Comparison of ENCODE assay signal across 1 cellular context in genomic region chr2:224973112-224974016, GRCh38.
TF ChIP-seq lines count a peak whose summit lies in the region.

No MANE protein-coding gene starts in this region.

TF ChIP-seq in WTC11, 78 proteins besides CTCF, POLR2A, EP300 and RAD21 (continued from another document):
- TF ChIP-seq PRDM15 (CRISPR knock-in tag; IDR thresholded peaks at IDR 0.05) = no peak
- TF ChIP-seq ZNF671 (CRISPR knock-in tag; IDR thresholded peaks at IDR 0.05) = no peak
- no peak for TF ChIP-seq ZNF138 (CRISPR knock-in tag; conservative IDR thresholded peaks at IDR 0.05)
